In genomic region chr17:64145751-64146417, GRCh38 we compare ENCODE assay signal across 1 cellular context.
TF ChIP-seq lines count a peak whose summit lies in the region.

No MANE protein-coding gene starts in this region.

TF ChIP-seq in HepG2, 621 proteins besides CTCF, POLR2A, EP300 and RAD21 (continued from another document and continues in another):
- TF ChIP-seq ZNF281 (CRISPR knock-in tag; IDR thresholded peaks at IDR 0.05; ENCODE audit: borderline replicate concordance) (peak; percentile 78; the same call in 1 of the 2 replicates), TAF15 (IDR thresholded peaks at IDR 0.05; ENCODE audit: low read depth, low read length, poor library complexity, severe bottlenecking) (peak; percentile 98), EHMT2 (IDR thresholded peaks at IDR 0.05; ENCODE audit: borderline replicate concordance, low read depth, low read length) (no peak), ARNTL (CRISPR knock-in tag; IDR thresholded peaks at IDR 0.05) (peak; percentile 90), ISL2 (CRISPR knock-in tag; IDR thresholded peaks at IDR 0.05) (peak; percentile 83), ELF3 (CRISPR knock-in tag; IDR thresholded peaks at IDR 0.05) (peak; percentile 86), MAX (IDR thresholded peaks at IDR 0.05) (peak; percentile 92), ZNF639 (CRISPR knock-in tag; conservative IDR thresholded peaks at IDR 0.05) (peak; percentile 84), ZNF331 (CRISPR knock-in tag; IDR thresholded peaks at IDR 0.05) (peak; percentile 83), ZNF432 (CRISPR knock-in tag; IDR thresholded peaks at IDR 0.05; ENCODE audit: borderline replicate concordance) (no peak), NFYC (CRISPR knock-in tag; IDR thresholded peaks at IDR 0.05) (peak; percentile 98), NCOA2 (CRISPR knock-in tag; IDR thresholded peaks at IDR 0.05) (peak; percentile 71), SP1 (IDR thresholded peaks at IDR 0.05) (no peak), SP1 (CRISPR knock-in tag; IDR thresholded peaks at IDR 0.05) (peak; percentile 76), ZNF142 (CRISPR knock-in tag; IDR thresholded peaks at IDR 0.05) (peak; percentile 85), ZNF720 (CRISPR knock-in tag; IDR thresholded peaks at IDR 0.05) (peak; percentile 57; the same call in 1 of the 2 replicates), THAP8 (CRISPR knock-in tag; IDR thresholded peaks at IDR 0.05; ENCODE audit: borderline replicate concordance) (peak; percentile 99), ARID2 (CRISPR knock-in tag; IDR thresholded peaks at IDR 0.05; ENCODE audit: borderline replicate concordance) (peak; percentile 90), YEATS4 (CRISPR knock-in tag; IDR thresholded peaks at IDR 0.05; ENCODE audit: borderline replicate concordance) (peak; percentile 93), ZNF777 (CRISPR knock-in tag; IDR thresholded peaks at IDR 0.05) (peak; percentile 63; the same call in 1 of the 2 replicates), ZNF572 (CRISPR knock-in tag; IDR thresholded peaks at IDR 0.05) (peak; percentile 96), SIN3B (IDR thresholded peaks at IDR 0.05; ENCODE audit: low read length) (peak; percentile 64; the same call in 1 of the 2 replicates), EED (CRISPR knock-in tag; IDR thresholded peaks at IDR 0.05) (peak; percentile 96; the same call in 1 of the 2 replicates), RAD51 (IDR thresholded peaks at IDR 0.05; ENCODE audit: borderline replicate concordance) (peak; percentile 95), TBL1XR1 (IDR thresholded peaks at IDR 0.05; ENCODE audit: borderline replicate concordance, low read length, partially characterized antibody) (peak; percentile 82), ZNF451 (CRISPR knock-in tag; IDR thresholded peaks at IDR 0.05) (peak; percentile 75; the same call in 1 of the 2 replicates), MIXL1 (CRISPR knock-in tag; IDR thresholded peaks at IDR 0.05) (peak; percentile 92; the same call in 1 of the 2 replicates), XBP1 (CRISPR knock-in tag; IDR thresholded peaks at IDR 0.05) (peak; percentile 84; the same call in 1 of the 2 replicates), ZNF296 (CRISPR knock-in tag; conservative IDR thresholded peaks at IDR 0.05) (no peak), REPIN1 (CRISPR knock-in tag; IDR thresholded peaks at IDR 0.05; ENCODE audit: borderline replicate concordance, low read depth) (peak; percentile 96), TP53 (CRISPR knock-in tag; conservative IDR thresholded peaks at IDR 0.05) (peak; percentile 74), ZNF747 (CRISPR knock-in tag; IDR thresholded peaks at IDR 0.05; ENCODE audit: borderline replicate concordance) (peak; percentile 88), MXD4 (CRISPR knock-in tag; IDR thresholded peaks at IDR 0.05) (peak; percentile 94)
- TF ChIP-seq, protein P1, sequence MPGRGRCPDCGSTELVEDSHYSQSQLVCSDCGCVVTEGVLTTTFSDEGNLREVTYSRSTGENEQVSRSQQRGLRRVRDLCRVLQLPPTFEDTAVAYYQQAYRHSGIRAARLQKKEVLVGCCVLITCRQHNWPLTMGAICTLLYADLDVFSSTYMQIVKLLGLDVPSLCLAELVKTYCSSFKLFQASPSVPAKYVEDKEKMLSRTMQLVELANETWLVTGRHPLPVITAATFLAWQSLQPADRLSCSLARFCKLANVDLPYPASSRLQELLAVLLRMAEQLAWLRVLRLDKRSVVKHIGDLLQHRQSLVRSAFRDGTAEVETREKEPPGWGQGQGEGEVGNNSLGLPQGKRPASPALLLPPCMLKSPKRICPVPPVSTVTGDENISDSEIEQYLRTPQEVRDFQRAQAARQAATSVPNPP (CRISPR knock-in tag; IDR thresholded peaks at IDR 0.05): peak; percentile 65; the same call in 1 of the 2 replicates
- TF ChIP-seq, protein P2, sequence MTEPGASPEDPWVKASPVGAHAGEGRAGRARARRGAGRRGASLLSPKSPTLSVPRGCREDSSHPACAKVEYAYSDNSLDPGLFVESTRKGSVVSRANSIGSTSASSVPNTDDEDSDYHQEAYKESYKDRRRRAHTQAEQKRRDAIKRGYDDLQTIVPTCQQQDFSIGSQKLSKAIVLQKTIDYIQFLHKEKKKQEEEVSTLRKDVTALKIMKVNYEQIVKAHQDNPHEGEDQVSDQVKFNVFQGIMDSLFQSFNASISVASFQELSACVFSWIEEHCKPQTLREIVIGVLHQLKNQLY (CRISPR knock-in tag; IDR thresholded peaks at IDR 0.05): peak; percentile 74
- TF ChIP-seq, protein P3, sequence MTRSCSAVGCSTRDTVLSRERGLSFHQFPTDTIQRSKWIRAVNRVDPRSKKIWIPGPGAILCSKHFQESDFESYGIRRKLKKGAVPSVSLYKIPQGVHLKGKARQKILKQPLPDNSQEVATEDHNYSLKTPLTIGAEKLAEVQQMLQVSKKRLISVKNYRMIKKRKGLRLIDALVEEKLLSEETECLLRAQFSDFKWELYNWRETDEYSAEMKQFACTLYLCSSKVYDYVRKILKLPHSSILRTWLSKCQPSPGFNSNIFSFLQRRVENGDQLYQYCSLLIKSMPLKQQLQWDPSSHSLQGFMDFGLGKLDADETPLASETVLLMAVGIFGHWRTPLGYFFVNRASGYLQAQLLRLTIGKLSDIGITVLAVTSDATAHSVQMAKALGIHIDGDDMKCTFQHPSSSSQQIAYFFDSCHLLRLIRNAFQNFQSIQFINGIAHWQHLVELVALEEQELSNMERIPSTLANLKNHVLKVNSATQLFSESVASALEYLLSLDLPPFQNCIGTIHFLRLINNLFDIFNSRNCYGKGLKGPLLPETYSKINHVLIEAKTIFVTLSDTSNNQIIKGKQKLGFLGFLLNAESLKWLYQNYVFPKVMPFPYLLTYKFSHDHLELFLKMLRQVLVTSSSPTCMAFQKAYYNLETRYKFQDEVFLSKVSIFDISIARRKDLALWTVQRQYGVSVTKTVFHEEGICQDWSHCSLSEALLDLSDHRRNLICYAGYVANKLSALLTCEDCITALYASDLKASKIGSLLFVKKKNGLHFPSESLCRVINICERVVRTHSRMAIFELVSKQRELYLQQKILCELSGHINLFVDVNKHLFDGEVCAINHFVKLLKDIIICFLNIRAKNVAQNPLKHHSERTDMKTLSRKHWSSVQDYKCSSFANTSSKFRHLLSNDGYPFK (CRISPR knock-in tag; IDR thresholded peaks at IDR 0.05; ENCODE audit: borderline replicate concordance): peak; percentile 89
- TF ChIP-seq, protein P4, sequence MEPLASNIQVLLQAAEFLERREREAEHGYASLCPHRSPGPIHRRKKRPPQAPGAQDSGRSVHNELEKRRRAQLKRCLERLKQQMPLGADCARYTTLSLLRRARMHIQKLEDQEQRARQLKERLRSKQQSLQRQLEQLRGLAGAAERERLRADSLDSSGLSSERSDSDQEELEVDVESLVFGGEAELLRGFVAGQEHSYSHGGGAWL (CRISPR knock-in tag; IDR thresholded peaks at IDR 0.05): peak; percentile 95
- TF ChIP-seq, protein P5, sequence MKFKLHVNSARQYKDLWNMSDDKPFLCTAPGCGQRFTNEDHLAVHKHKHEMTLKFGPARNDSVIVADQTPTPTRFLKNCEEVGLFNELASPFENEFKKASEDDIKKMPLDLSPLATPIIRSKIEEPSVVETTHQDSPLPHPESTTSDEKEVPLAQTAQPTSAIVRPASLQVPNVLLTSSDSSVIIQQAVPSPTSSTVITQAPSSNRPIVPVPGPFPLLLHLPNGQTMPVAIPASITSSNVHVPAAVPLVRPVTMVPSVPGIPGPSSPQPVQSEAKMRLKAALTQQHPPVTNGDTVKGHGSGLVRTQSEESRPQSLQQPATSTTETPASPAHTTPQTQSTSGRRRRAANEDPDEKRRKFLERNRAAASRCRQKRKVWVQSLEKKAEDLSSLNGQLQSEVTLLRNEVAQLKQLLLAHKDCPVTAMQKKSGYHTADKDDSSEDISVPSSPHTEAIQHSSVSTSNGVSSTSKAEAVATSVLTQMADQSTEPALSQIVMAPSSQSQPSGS (CRISPR knock-in tag; IDR thresholded peaks at IDR 0.05): peak; percentile 95
- TF ChIP-seq, protein P6, sequence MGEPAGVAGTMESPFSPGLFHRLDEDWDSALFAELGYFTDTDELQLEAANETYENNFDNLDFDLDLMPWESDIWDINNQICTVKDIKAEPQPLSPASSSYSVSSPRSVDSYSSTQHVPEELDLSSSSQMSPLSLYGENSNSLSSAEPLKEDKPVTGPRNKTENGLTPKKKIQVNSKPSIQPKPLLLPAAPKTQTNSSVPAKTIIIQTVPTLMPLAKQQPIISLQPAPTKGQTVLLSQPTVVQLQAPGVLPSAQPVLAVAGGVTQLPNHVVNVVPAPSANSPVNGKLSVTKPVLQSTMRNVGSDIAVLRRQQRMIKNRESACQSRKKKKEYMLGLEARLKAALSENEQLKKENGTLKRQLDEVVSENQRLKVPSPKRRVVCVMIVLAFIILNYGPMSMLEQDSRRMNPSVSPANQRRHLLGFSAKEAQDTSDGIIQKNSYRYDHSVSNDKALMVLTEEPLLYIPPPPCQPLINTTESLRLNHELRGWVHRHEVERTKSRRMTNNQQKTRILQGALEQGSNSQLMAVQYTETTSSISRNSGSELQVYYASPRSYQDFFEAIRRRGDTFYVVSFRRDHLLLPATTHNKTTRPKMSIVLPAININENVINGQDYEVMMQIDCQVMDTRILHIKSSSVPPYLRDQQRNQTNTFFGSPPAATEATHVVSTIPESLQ (CRISPR knock-in tag; conservative IDR thresholded peaks at IDR 0.05): peak; percentile 99
- TF ChIP-seq, protein P7, sequence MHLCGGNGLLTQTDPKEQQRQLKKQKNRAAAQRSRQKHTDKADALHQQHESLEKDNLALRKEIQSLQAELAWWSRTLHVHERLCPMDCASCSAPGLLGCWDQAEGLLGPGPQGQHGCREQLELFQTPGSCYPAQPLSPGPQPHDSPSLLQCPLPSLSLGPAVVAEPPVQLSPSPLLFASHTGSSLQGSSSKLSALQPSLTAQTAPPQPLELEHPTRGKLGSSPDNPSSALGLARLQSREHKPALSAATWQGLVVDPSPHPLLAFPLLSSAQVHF (CRISPR knock-in tag; IDR thresholded peaks at IDR 0.05): peak; percentile 37; the same call in 1 of the 2 replicates
